ENCODE assay signal across 9 cellular contexts in the genomic region with DNA sequence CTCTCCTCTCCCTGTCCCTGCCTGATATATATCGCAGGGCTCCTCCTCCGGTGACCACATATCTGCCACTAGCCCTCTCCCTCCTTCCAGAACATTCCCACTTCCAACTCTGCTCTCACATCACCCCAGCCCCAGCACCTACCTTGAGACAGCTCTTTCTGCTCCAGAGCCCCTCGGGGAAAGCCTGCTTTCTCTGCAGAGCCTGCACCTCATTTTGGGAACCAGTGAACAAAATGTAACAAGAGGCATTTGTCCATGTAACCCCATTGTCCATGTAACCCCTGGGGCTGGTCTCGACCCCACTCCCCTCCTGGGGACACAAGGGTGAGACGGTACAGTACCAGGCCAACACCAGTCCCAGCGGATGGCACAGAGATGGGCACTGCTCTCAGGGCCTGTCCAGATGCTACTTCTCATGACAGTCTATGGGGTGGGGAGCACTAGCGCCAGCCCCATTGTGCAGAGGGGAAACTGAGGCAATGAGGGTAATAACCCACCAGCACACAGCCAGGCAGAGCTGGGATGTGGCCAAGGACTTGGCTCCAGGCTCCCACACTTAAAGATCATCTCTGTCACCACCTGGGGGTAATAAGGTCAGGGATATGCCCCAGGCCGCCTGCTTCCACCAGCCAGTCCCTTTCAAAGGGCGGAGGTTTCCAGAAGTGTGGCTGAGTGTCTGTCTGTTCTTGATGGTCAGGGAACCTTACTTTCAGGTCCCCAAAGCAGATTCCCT. TPM values are rescaled to one million over a fixed set of nuclear protein-coding genes. Genes with fewer than 3 reads are reported as not detected.
DNase-seq lines count a peak whose midpoint lies in the region; ATAC-seq and TF ChIP-seq lines count a peak whose summit lies in the region.
"Had no signal": no experiment of that assay in that cellular context is flagged by ENCODE, and none has a peak within 500 bp of the region (broad histone marks: within the 10 kb centered on the region; RNA-seq: fewer than 3 reads in every experiment).

No MANE protein-coding gene starts in this region.

- H3K36me3 ChIP-seq in iPS-18a (ENCODE audit: control insufficient read depth, low read depth, low read length) = no peaks in the 10 kb centered on the region
- no peaks in the 10 kb centered on the region for H3K36me3 ChIP-seq in testis (ENCODE audit: low read depth, missing control alignments)

- H3K9ac ChIP-seq in iPS-18a (ENCODE audit: low read length) = peak overlapping the region; percentile 59

- intact Hi-C loops in activated CD4-positive, alpha-beta memory T cell treated with anti-CD3 and anti-CD28 coated beads for 36 hours (cut with micrococcal nuclease) = loop anchor here (1.0 to 10.0 kb wide), 3 partner anchors 152 to 265 kb away; partner anchors contain the start of gene EIF4A3
- intact Hi-C loops in testis (cut with DNase I; ENCODE audit: low total_unique reads) = no loop called here

- peak overlapping the region; percentile 72 for H3K4me3 Mint-ChIP-seq in activated T-cell treated with anti-CD3 and anti-CD28 coated beads, Interleukin-2, amount 50 U/mL, for 4 hours
- peak overlapping the region; percentile 71 for H3K4me3 Mint-ChIP-seq in activated CD4-positive, alpha-beta memory T cell treated with anti-CD3 and anti-CD28 coated beads for 36 hours

- H3K9me3 Mint-ChIP-seq in activated T-cell treated with anti-CD3 and anti-CD28 coated beads, Interleukin-2, amount 50 U/mL, for 4 hours = no peaks in the 10 kb centered on the region
- H3K9me3 Mint-ChIP-seq in activated CD4-positive, alpha-beta memory T cell treated with anti-CD3 and anti-CD28 coated beads for 36 hours = no peaks in the 10 kb centered on the region

- POLR2A ChIA-PET in activated CD4-positive, alpha-beta memory T cell treated with anti-CD3 and anti-CD28 coated beads for 36 hours (lab: Charles Lee) = interaction anchor here (1.1 kb wide), 1 partner anchor 247 kb away, joined by 3 read pairs; no protein-coding TSS in a partner anchor

- H3K4me1 Mint-ChIP-seq in activated T-cell treated with anti-CD3 and anti-CD28 coated beads, Interleukin-2, amount 50 U/mL, for 4 hours (ENCODE audit: low read depth) = peaks cover 52% of the 10 kb centered on the region
- H3K4me1 Mint-ChIP-seq in activated CD4-positive, alpha-beta memory T cell treated with anti-CD3 and anti-CD28 coated beads for 36 hours (ENCODE audit: low read depth) = peaks cover 40% of the 10 kb centered on the region

- H3K9me3 ChIP-seq in iPS-18a (ENCODE audit: control insufficient read depth, low read depth, low read length) (no peaks in the 10 kb centered on the region), testis (no peaks in the 10 kb centered on the region)

- no peak for TF ChIP-seq POLR2A in testis (IDR thresholded peaks at IDR 0.05)

- no peaks in the 10 kb centered on the region for H3K36me3 Mint-ChIP-seq in activated T-cell treated with anti-CD3 and anti-CD28 coated beads, Interleukin-2, amount 50 U/mL, for 4 hours (ENCODE audit: insufficient read depth)
- H3K36me3 Mint-ChIP-seq in activated CD4-positive, alpha-beta memory T cell treated with anti-CD3 and anti-CD28 coated beads for 36 hours = no peaks in the 10 kb centered on the region

- H3K4me1 ChIP-seq in iPS-18a (ENCODE audit: control insufficient read depth, low read depth, low read length) (peaks cover 21% of the 10 kb centered on the region), testis (peaks cover 46% of the 10 kb centered on the region)

- WGBS in testis, 2 donors = 75 to 81% methylated on average over 9 of the region's 9 CpGs

- TF ChIP-seq CTCF in testis (IDR thresholded peaks at IDR 0.05) = no peak

- H3K27me3 Mint-ChIP-seq in activated T-cell treated with anti-CD3 and anti-CD28 coated beads, Interleukin-2, amount 50 U/mL, for 4 hours (ENCODE audit: low read depth) = no peaks in the 10 kb centered on the region
- H3K27me3 Mint-ChIP-seq in activated CD4-positive, alpha-beta memory T cell treated with anti-CD3 and anti-CD28 coated beads for 36 hours = no peaks in the 10 kb centered on the region

- H3K4me3 ChIP-seq in iPS-18a (ENCODE audit: low read length) (no peak overlapping the region), testis (no peak overlapping the region)
- H3K4me3 ChIP-seq: lung had no signal

- ATAC-seq in activated T-cell treated with anti-CD3 and anti-CD28 coated beads, Interleukin-2, amount 50 U/mL, for 4 hours = no peak

- no peak for DNase-seq in activated T-cell treated with anti-CD3 and anti-CD28 coated beads, Interleukin-2, amount 50 U/mL, for 4 hours
- DNase-seq in activated T-cell treated with anti-CD3 and anti-CD28 coated beads for 4 hours (no peak), testis (no peak), NCI-H1694 (lab: John Stamatoyannopoulos, UW) (no peak), NCI-H1105 (lab: John Stamatoyannopoulos, UW) (no peak), NCI-H187 treated with DMSO at 0.1 percent for 48 hours (lab: John Stamatoyannopoulos, UW) (no peak)
- DNase-seq in activated CD4-positive, alpha-beta memory T cell treated with anti-CD3 and anti-CD28 coated beads for 36 hours = no peak

- CTCF ChIA-PET in activated CD4-positive, alpha-beta memory T cell treated with anti-CD3 and anti-CD28 coated beads for 36 hours (lab: Charles Lee) = interaction anchor here (1.0 to 4.3 kb wide), 9 partner anchors 12 to 252 kb away, joined by 3 to 24 read pairs (median 4); partner anchors contain the start of gene CBX8

- H3K27ac ChIP-seq in iPS-18a (ENCODE audit: low read length) = no peak overlapping the region
- peak overlapping the region; percentile 2 to 19 for H3K27ac ChIP-seq in testis

- peaks cover 3% of the 10 kb centered on the region for H3K27me3 ChIP-seq in iPS-18a (ENCODE audit: control insufficient read depth, insufficient read depth, low read length)
- H3K27me3 ChIP-seq in testis = no peaks in the 10 kb centered on the region

- H3K27ac Mint-ChIP-seq in activated CD4-positive, alpha-beta memory T cell treated with anti-CD3 and anti-CD28 coated beads for 36 hours = peak overlapping the region; percentile 73

RNA-seq across cellular contexts. Expression of gene TBC1D16, which starts 42.8 kb away (rescaled TPM):
- total RNA-seq in activated T-cell treated with anti-CD3 and anti-CD28 coated beads, Interleukin-2, amount 50 U/mL, for 4 hours = 1 to 10 TPM; 2.2 to 3.3 (median 2.6) TPM
- 1 to 10 TPM; 5.4 TPM for total RNA-seq in activated CD4-positive, alpha-beta memory T cell treated with anti-CD3 and anti-CD28 coated beads for 36 hours
- 10 to 100 TPM; 11.0 to 16.0 TPM for total RNA-seq in testis
- 11.7 TPM for polyA plus RNA-seq in testis (ENCODE audit: insufficient read depth, low read depth, low replicate concordance)

RNA-seq across cellular contexts. Expression of gene CCDC40, which starts 43.6 kb away (rescaled TPM):
- under 1 TPM; 0.25 to 0.98 (median 0.29) TPM for total RNA-seq in activated T-cell treated with anti-CD3 and anti-CD28 coated beads, Interleukin-2, amount 50 U/mL, for 4 hours
- under 1 TPM; 0.82 to 1.00 TPM for total RNA-seq in activated CD4-positive, alpha-beta memory T cell treated with anti-CD3 and anti-CD28 coated beads for 36 hours
- total RNA-seq in testis = 10 to 100 TPM; 26.7 to 43.6 TPM
- polyA plus RNA-seq in testis (ENCODE audit: insufficient read depth, low read depth, low replicate concordance) = 38.6 TPM

Comparison
In these comparisons a context has a peak if more than half of its experiments do, and no peak if none do; other contexts are left out.
1. RNA of gene CCDC40, which starts 43.6 kb away (total RNA-seq): 26.7 to 43.6 TPM in testis; 0.82 to 1.00 TPM in activated CD4-positive, alpha-beta memory T cell treated with anti-CD3 and anti-CD28 coated beads for 36 hours and 0.25 to 0.98 TPM in activated T-cell treated with anti-CD3 and anti-CD28 coated beads, Interleukin-2, amount 50 U/mL, for 4 hours; every median in the first group is over 10 times any median in the second.